8 cellular contexts compared by ENCODE assay signal in the genomic region with DNA sequence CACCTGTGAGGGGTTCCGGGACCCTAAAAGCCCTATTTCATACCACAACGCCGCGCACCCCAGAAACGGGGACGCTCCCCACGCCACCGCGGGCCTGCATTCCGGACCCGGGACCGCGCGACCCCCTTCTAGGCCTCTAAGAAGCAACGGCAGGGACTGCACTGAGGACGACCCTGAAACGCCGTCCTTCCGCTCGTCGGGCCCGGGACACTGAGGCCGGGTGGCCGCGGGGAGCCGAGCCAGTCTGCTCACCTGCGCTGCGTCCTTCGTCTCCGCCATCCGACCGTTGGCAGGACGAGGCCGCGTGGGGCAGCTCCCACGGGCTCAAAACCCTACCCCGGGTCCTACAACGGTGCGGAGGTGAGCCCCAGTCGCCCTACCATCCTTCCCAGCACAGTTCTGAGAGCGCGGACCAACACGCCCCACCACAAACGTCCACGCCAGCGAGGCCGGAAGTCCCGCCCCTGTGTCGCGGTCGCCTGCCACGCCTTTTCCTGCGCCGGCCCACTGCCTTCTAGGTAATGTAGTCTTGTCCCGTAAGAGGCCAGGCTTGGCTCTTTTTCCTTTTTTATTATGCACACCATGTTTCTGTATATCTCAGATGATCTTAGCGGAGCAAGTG. TPM values are rescaled to one million over a fixed set of nuclear protein-coding genes. Genes with fewer than 3 reads are reported as not detected.
A peak's percentile ranks its signal among the peaks of the same experiment; 100 is the strongest.
DNase-seq lines count a peak whose midpoint lies in the region; ATAC-seq and TF ChIP-seq lines count a peak whose summit lies in the region.

A gene (minus strand): TSS at position 460 of the 622 bp plus-strand sequence. CDS start 181 bp downstream, at position 279.

- peaks cover 0 to 42% (median 28%) of the 10 kb centered on the region in 4 donors for H3K9me3 ChIP-seq in upper lobe of left lung

- H3K9me3 Mint-ChIP-seq in T-cell, result peaks cover 3 to 43% (median 28%) of the 10 kb centered on the region in 3 donors

- H3K4me1 Mint-ChIP-seq in T-cell, result peaks cover 33 to 39% (median 37%) of the 10 kb centered on the region in 3 donors

- TF ChIP-seq CTCF in GM12864 (IDR thresholded peaks at IDR 0.05; ENCODE audit: low read depth, low read length, missing control alignments), result no peak
- no peak for TF ChIP-seq CTCF in upper lobe of left lung (IDR thresholded peaks at IDR 0.05)

- no peak for TF ChIP-seq EP300 in upper lobe of left lung (IDR thresholded peaks at IDR 0.05)

- no peaks in the 10 kb centered on the region for H3K27me3 ChIP-seq in upper lobe of left lung

- peaks cover 4 to 8% of the 10 kb centered on the region in 2 donors for H3K27me3 Mint-ChIP-seq in T-cell

- intact Hi-C loops in left cardiac atrium (cut with DNase I) (loop anchor here in 1 of 2 donors (10.0 kb wide), 1 partner anchor 125 kb away; a partner anchor contains a TSS), posterior vena cava (cut with DNase I) (no loop called here)

- CTCF ChIA-PET in T-cell (lab: Charles Lee), result no interaction called here

- TF ChIP-seq POLR2A in upper lobe of left lung (IDR thresholded peaks at IDR 0.05), result peak in 2 of 4 donors; percentile 46 to 66

- peaks cover 0 to 20% (median 17%) of the 10 kb centered on the region in 4 donors for H3K36me3 ChIP-seq in upper lobe of left lung

- H3K4me3 Mint-ChIP-seq in T-cell, result peak within 1 kb of the TSS; percentile 92 to 97 (median 94)

- peak within 1 kb of the TSS; percentile 35 to 78 (median 64) for H3K27ac ChIP-seq in upper lobe of left lung

- peaks cover 45% of the 10 kb centered on the region for H3K36me3 Mint-ChIP-seq in T-cell

- peak within 1 kb of the TSS; percentile 91 for H3K4me3 ChIP-seq in GM12864 (ENCODE audit: low read depth, low read length)
- peak within 1 kb of the TSS; percentile 86 to 99 (median 94) for H3K4me3 ChIP-seq in upper lobe of left lung

- H3K4me1 ChIP-seq in upper lobe of left lung, result peaks cover 12 to 21% (median 16%) of the 10 kb centered on the region in 4 donors

- 0 to 1% methylated on average over 30 to 39 of the region's 56 CpGs for WGBS in upper lobe of left lung, 2 donors

- DNase-seq in GM12864 (ENCODE audit: low read depth), result peak; percentile 68
- DNase-seq in NCI-H1417 treated with DMSO at 0.1 percent for 48 hours (lab: John Stamatoyannopoulos, UW), result peak; percentile 0
- peak; percentile 67 to 88 (median 80) for DNase-seq in T-cell
- DNase-seq in amniotic epithelial cell (ENCODE audit: low read depth), result peak; percentile 83
- peak; percentile 94 for DNase-seq in left cardiac atrium
- DNase-seq in posterior vena cava (ENCODE audit: low spot score), result peak; percentile 98
- peak; percentile 88 to 97 for DNase-seq in upper lobe of left lung

- ATAC-seq in HG02678 (IDR thresholded peaks at IDR 0.05; ENCODE audit: unreplicated experiment), result peak; percentile 99
- ATAC-seq in T-cell (replicated peaks in 1 of 4), result peak; percentile 97 to 99 (median 99)
- ATAC-seq in left cardiac atrium, result peak; percentile 100
- ATAC-seq in upper lobe of left lung (ENCODE audit: low FRiP score in 2 of 2), result peak; percentile 98 to 100

- POLR2A ChIA-PET in T-cell (lab: Charles Lee), result no interaction called here

- H3K27ac Mint-ChIP-seq in T-cell, result peak within 1 kb of the TSS; percentile 83 to 86

RNA-seq across cellular contexts. Expression of the gene that starts here (rescaled TPM):
- total RNA-seq in T-cell (10 to 100 TPM; 16.9 to 47.4 (median 45.1) TPM), left cardiac atrium (1 to 10 TPM; 6.4 to 9.0 TPM), posterior vena cava (1 to 10 TPM; 3.7 to 4.5 TPM), upper lobe of left lung (10 to 100 TPM in 1 of 6 donors, 1 to 10 TPM in 5; 4.3 to 11.1 (median 7.4) TPM)

Comparison
In these comparisons a context has a peak if more than half of its experiments do, and no peak if none do; other contexts are left out.
1. Peak in every context shown above with its lines: DNase-seq, ATAC-seq, H3K4me3 ChIP-seq and H3K27ac ChIP-seq.
2. DNase-seq: peak in every context shown above with its lines; median percentile 98 in posterior vena cava; 94 in left cardiac atrium; 92 in upper lobe of left lung; 83 in amniotic epithelial cell; 80 in T-cell; 68 in GM12864; 0 in NCI-H1417 treated with DMSO at 0.1 percent for 48 hours.